7 cellular contexts compared by ENCODE assay signal in the genomic region with DNA sequence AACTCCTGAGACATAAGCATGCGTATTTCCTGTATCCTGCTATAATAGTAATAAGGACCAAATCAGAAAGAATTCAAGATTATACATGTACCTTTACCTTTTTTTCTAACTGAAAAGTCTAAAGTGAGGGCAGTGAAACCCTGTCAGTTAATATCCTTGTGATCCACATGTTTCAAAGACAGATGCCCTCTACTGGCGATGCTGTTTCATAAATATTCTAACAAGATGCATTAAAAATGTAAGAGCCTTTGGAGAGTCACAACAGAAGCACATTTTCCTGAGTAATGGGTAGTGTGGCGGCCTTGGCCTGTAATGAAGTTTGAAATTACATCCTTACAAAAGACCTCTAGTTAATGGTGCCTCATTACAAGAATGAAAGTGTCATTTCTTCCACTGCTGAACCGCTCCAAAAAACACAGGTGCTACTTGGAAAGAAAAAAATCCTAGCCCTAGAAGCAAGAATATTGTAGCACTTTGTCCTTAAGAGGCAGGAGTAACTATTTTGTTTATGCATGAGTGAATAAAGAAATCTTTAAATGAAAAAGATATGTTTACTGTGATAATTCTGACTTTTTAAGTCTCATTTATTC.
DNase-seq lines count a peak whose midpoint lies in the region; ATAC-seq, FAIRE-seq and TF ChIP-seq lines count a peak whose summit lies in the region.

No MANE protein-coding gene starts in this region.

- H3K36me3 ChIP-seq in DND-41 (ENCODE audit: insufficient read depth, low read length) (no peaks in the 10 kb centered on the region), small intestine (ENCODE audit: control insufficient read depth in 2 of 2, insufficient read depth in 2 of 2, low read length in 2 of 2) (no peaks in the 10 kb centered on the region), ovary (no peaks in the 10 kb centered on the region)

- no peaks in the 10 kb centered on the region for H3K9me3 Mint-ChIP-seq in HFFc6

- no peaks in the 10 kb centered on the region for H3K36me3 Mint-ChIP-seq in HFFc6 (ENCODE audit: low read depth)

- H3K4me1 ChIP-seq in DND-41 (ENCODE audit: insufficient read depth, low read length) (no peaks in the 10 kb centered on the region), small intestine (ENCODE audit: control insufficient read depth in 2 of 2, insufficient read depth in 1 of 2, low read depth in 1 of 2, low read length in 1 of 2) (no peaks in the 10 kb centered on the region), ovary (ENCODE audit: insufficient read depth) (no peaks in the 10 kb centered on the region)

- H2AFZ ChIP-seq in DND-41 (ENCODE audit: low read depth, low read length), result no peak overlapping the region

- 54 to 64% (median 59%) methylated on average over 4 of the region's 4 CpGs for WGBS in small intestine, 3 donors
- WGBS in ovary, 3 donors, result 72 to 77% (median 74%) methylated on average over 4 of the region's 4 CpGs

- H3K27ac ChIP-seq in DND-41 (ENCODE audit: low read length), result no peak overlapping the region
- no peak overlapping the region for H3K27ac ChIP-seq in small intestine (ENCODE audit: low read depth in 1 of 2, low read length in 1 of 2)
- H3K27ac ChIP-seq in ovary, result no peak overlapping the region

- H3K9me3 ChIP-seq in DND-41 (ENCODE audit: insufficient read depth, low read length, severe bottlenecking), result no peaks in the 10 kb centered on the region
- no peaks in the 10 kb centered on the region for H3K9me3 ChIP-seq in small intestine (ENCODE audit: control insufficient read depth, low read depth)
- H3K9me3 ChIP-seq in ovary, result no peaks in the 10 kb centered on the region

- intact Hi-C loops in ovary (cut with DNase I), result no loop called here

- H3K4me3 ChIP-seq in DND-41 (ENCODE audit: low read depth in 1 of 2, low read length in 2 of 2), result no peak overlapping the region
- H3K4me3 ChIP-seq in small intestine (ENCODE audit: low read depth in 1 of 2, low read length in 2 of 2), result no peak overlapping the region
- no peak overlapping the region for H3K4me3 ChIP-seq in ovary

- H3K27me3 ChIP-seq in DND-41 (ENCODE audit: insufficient read depth, low read length, poor library complexity), result peaks cover 51% of the 10 kb centered on the region
- no peaks in the 10 kb centered on the region for H3K27me3 ChIP-seq in small intestine (ENCODE audit: control insufficient read depth in 2 of 2, insufficient read depth in 2 of 2, low read length in 2 of 2)
- no peaks in the 10 kb centered on the region for H3K27me3 ChIP-seq in ovary

- no peak overlapping the region for H3K4me2 ChIP-seq in DND-41 (ENCODE audit: insufficient read depth, low read length)

- no peak overlapping the region for H3K9ac ChIP-seq in DND-41 (ENCODE audit: low read depth, low read length)

- no peak overlapping the region for H3K4me3 Mint-ChIP-seq in HFFc6

- no peaks in the 10 kb centered on the region for H3K79me2 ChIP-seq in DND-41 (ENCODE audit: insufficient read depth, low read length)

- peak; percentile 23 for DNase-seq in DND-41
- peak; percentile 58 for DNase-seq in HFFc6
- DNase-seq in SK-N-DZ (ENCODE audit: low spot score), result peak; percentile 55
- DNase-seq in fibroblast of peridontal ligament (ENCODE audit: extremely low read depth), result peak; percentile 61
- peak; percentile 40 for DNase-seq in small intestine
- no peak for DNase-seq in epidermal melanocyte (ENCODE audit: insufficient read length, low spot score)
- DNase-seq in ovary, result no peak

- TF ChIP-seq POLR2A in ovary (IDR thresholded peaks at IDR 0.05), result no peak

- TF ChIP-seq EP300 in ovary (IDR thresholded peaks at IDR 0.05), result no peak

- no peak for FAIRE-seq in small intestine (lab: Jason Lieb, UNC)

- peaks cover 6% of the 10 kb centered on the region; the same call in 1 of the 2 replicates for H3K4me1 Mint-ChIP-seq in HFFc6 (ENCODE audit: low read depth)

- TF ChIP-seq CTCF in DND-41 (IDR thresholded peaks at IDR 0.05; ENCODE audit: borderline replicate concordance, extremely low read depth, low read length, poor library complexity, severe bottlenecking), result peak; percentile 73
- TF ChIP-seq CTCF in HFFc6 (IDR thresholded peaks at IDR 0.05), result peak; percentile 80
- TF ChIP-seq CTCF in ovary (IDR thresholded peaks at IDR 0.05), result no peak

- H3K27me3 Mint-ChIP-seq in HFFc6 (ENCODE audit: insufficient read depth), result peaks cover 12% of the 10 kb centered on the region; the same call in 1 of the 2 replicates

- no peaks in the 10 kb centered on the region for H4K20me1 ChIP-seq in DND-41 (ENCODE audit: insufficient read depth, low read length)

- no peak overlapping the region for H3K27ac Mint-ChIP-seq in HFFc6

- ATAC-seq in DND-41 (ENCODE audit: insufficient read depth, low read depth), result peak; percentile 73

Comparison
In these comparisons a context has a peak if more than half of its experiments do, and no peak if none do; other contexts are left out.
1. DNase-seq: peak in DND-41 (single experiment), HFFc6 (single experiment), SK-N-DZ (single experiment), fibroblast of peridontal ligament (single experiment) and small intestine (single experiment); none in epidermal melanocyte (single experiment) and ovary (0 of 5).
2. CTCF ChIP-seq: peak in DND-41 (single experiment) and HFFc6 (single experiment); none in ovary (0 of 3).